In genomic region chr2:47402805-47403691, GRCh38 we compare ENCODE assay signal across 1 cellular context.
A peak's percentile ranks its signal among the peaks of the same experiment; 100 is the strongest.
TF ChIP-seq lines count a peak whose summit lies in the region.

MSH2 (plus strand) TSS chr2:47403156; CDS start chr2:47403192, 36 bp downstream.

TF ChIP-seq in HepG2, 621 proteins besides CTCF, POLR2A, EP300 and RAD21 (continued from another document and continues in another):
- TF ChIP-seq GMEB2 (CRISPR knock-in tag; IDR thresholded peaks at IDR 0.05; ENCODE audit: low read depth) (peak; percentile 87), ZBTB44 (CRISPR knock-in tag; IDR thresholded peaks at IDR 0.05) (peak; percentile 91), PHF21A (CRISPR knock-in tag; IDR thresholded peaks at IDR 0.05) (no peak; the same call in 1 of the 2 replicates), MEF2D (CRISPR knock-in tag; IDR thresholded peaks at IDR 0.05) (peak; percentile 83; the same call in 1 of the 2 replicates), RERE (CRISPR knock-in tag; IDR thresholded peaks at IDR 0.05; ENCODE audit: low read depth) (peak; percentile 67; the same call in 1 of the 2 replicates), ZBTB34 (CRISPR knock-in tag; IDR thresholded peaks at IDR 0.05) (peak; percentile 89), KMT2B (CRISPR knock-in tag; IDR thresholded peaks at IDR 0.05) (peak; percentile 93), PHF5A (CRISPR knock-in tag; IDR thresholded peaks at IDR 0.05; ENCODE audit: low read depth, unreplicated experiment) (peak; percentile 21), MXD1 (CRISPR knock-in tag; IDR thresholded peaks at IDR 0.05) (peak; percentile 96), ZSCAN29 (CRISPR knock-in tag; conservative IDR thresholded peaks at IDR 0.05) (peak; percentile 74), ZNF260 (CRISPR knock-in tag; IDR thresholded peaks at IDR 0.05; ENCODE audit: borderline replicate concordance, low read depth) (peak; percentile 58; the same call in 1 of the 2 replicates), SKI (IDR thresholded peaks at IDR 0.05; ENCODE audit: partially characterized antibody) (no peak), E2F5 (CRISPR knock-in tag; conservative IDR thresholded peaks at IDR 0.05) (peak; percentile 95), GFI1 (CRISPR knock-in tag; IDR thresholded peaks at IDR 0.05; ENCODE audit: borderline replicate concordance) (peak; percentile 58; the same call in 1 of the 2 replicates), ZSCAN31 (CRISPR knock-in tag; IDR thresholded peaks at IDR 0.05; ENCODE audit: low read depth) (peak; percentile 97), MLX (CRISPR knock-in tag; IDR thresholded peaks at IDR 0.05) (no peak), GPBP1L1 (CRISPR knock-in tag; IDR thresholded peaks at IDR 0.05) (no peak), ZFP1 (CRISPR knock-in tag; IDR thresholded peaks at IDR 0.05) (no peak), RFX1 (IDR thresholded peaks at IDR 0.05) (no peak), TMF1 (CRISPR knock-in tag; IDR thresholded peaks at IDR 0.05; ENCODE audit: low read depth) (peak; percentile 93; the same call in 1 of the 2 replicates), ZNF263 (CRISPR knock-in tag; IDR thresholded peaks at IDR 0.05) (peak; percentile 64), ARNT (IDR thresholded peaks at IDR 0.05) (no peak), ZNF20 (CRISPR knock-in tag; IDR thresholded peaks at IDR 0.05) (peak; percentile 85), CBX5 (CRISPR knock-in tag; IDR thresholded peaks at IDR 0.05; ENCODE audit: borderline replicate concordance) (no peak; the same call in 1 of the 2 replicates), JUND (CRISPR knock-in tag; IDR thresholded peaks at IDR 0.05) (no peak; the same call in 1 of the 2 replicates), BORCS8-MEF2B (CRISPR knock-in tag; IDR thresholded peaks at IDR 0.05) (peak; percentile 99), CHCHD3 (CRISPR knock-in tag; IDR thresholded peaks at IDR 0.05) (no peak), RARG (CRISPR knock-in tag; IDR thresholded peaks at IDR 0.05; ENCODE audit: low read depth) (no peak), HIVEP1 (CRISPR knock-in tag; IDR thresholded peaks at IDR 0.05) (peak; percentile 91), DDIT3 (CRISPR knock-in tag; IDR thresholded peaks at IDR 0.05) (no peak), SMAD3 (CRISPR knock-in tag; IDR thresholded peaks at IDR 0.05) (no peak; the same call in 1 of the 2 replicates), PPARG (CRISPR knock-in tag; conservative IDR thresholded peaks at IDR 0.05) (peak; percentile 81), HMGA1 (CRISPR knock-in tag; conservative IDR thresholded peaks at IDR 0.05) (no peak), YY1 (IDR thresholded peaks at IDR 0.05; ENCODE audit: insufficient read depth, insufficient replicate concordance, low read depth, low read length) (peak; percentile 82), HMGXB4 (CRISPR knock-in tag; IDR thresholded peaks at IDR 0.05; ENCODE audit: borderline replicate concordance in 1 of 2, low read depth in 1 of 2) (peak in 1 of 2 experiments; percentile 94), ADNP (CRISPR knock-in tag; IDR thresholded peaks at IDR 0.05) (peak; percentile 64; the same call in 1 of the 2 replicates), MAX (IDR thresholded peaks at IDR 0.05) (peak; percentile 90), ZNF414 (CRISPR knock-in tag; IDR thresholded peaks at IDR 0.05) (peak; percentile 23; the same call in 1 of the 2 replicates), THAP7 (CRISPR knock-in tag; IDR thresholded peaks at IDR 0.05) (peak; percentile 80; the same call in 1 of the 2 replicates), TFDP2 (CRISPR knock-in tag; IDR thresholded peaks at IDR 0.05) (peak; percentile 99), ZNF143 (CRISPR knock-in tag; IDR thresholded peaks at IDR 0.05) (peak; percentile 56), ZMYM2 (CRISPR knock-in tag; IDR thresholded peaks at IDR 0.05) (peak; percentile 81), ZNF530 (CRISPR knock-in tag; IDR thresholded peaks at IDR 0.05; ENCODE audit: low read depth) (peak; percentile 66; the same call in 1 of the 2 replicates)
